16 cellular contexts compared by ENCODE assay signal in genomic region chr18:50044402-50044801, GRCh38.
DNase-seq lines count a peak whose midpoint lies in the region; ATAC-seq and TF ChIP-seq lines count a peak whose summit lies in the region.
"Had no signal": no experiment of that assay in that cellular context is flagged by ENCODE, and none has a peak within 500 bp of the region (broad histone marks: within the 10 kb centered on the region; RNA-seq: fewer than 3 reads in every experiment).

No MANE protein-coding gene starts in this region.

- no peak overlapping the region for H3K27ac ChIP-seq in PC-9
- no peak overlapping the region for H3K27ac ChIP-seq in hepatocyte
- no peak overlapping the region for H3K27ac ChIP-seq in CD8-positive, alpha-beta memory T cell (ENCODE audit: low read depth, low read length)

- TF ChIP-seq CTCF in PC-9 (conservative IDR thresholded peaks at IDR 0.05) (peak; percentile 37), hepatocyte (IDR thresholded peaks at IDR 0.05; ENCODE audit: poor library complexity) (no peak)

- H3K4me1 ChIP-seq in PC-9 (replicated peaks; ENCODE audit: insufficient read depth) = no peaks in the 10 kb centered on the region
- no peaks in the 10 kb centered on the region for H3K4me1 ChIP-seq in hepatocyte (ENCODE audit: insufficient read depth)
- no peaks in the 10 kb centered on the region for H3K4me1 ChIP-seq in CD8-positive, alpha-beta memory T cell (ENCODE audit: insufficient read depth, low read length)

- no peak overlapping the region for H3K4me2 ChIP-seq in PC-9
- H3K4me2 ChIP-seq in hepatocyte = no peak overlapping the region

- no peak for ATAC-seq in activated CD4-positive, alpha-beta T cell treated with anti-CD3 and anti-CD28 coated beads for 36 hours
- ATAC-seq in GM19397 (IDR thresholded peaks at IDR 0.05; ENCODE audit: unreplicated experiment) = no peak
- no peak for ATAC-seq in GM21515 (IDR thresholded peaks at IDR 0.05; ENCODE audit: unreplicated experiment)

- H3K27ac Mint-ChIP-seq in activated CD4-positive, alpha-beta T cell treated with anti-CD3 and anti-CD28 coated beads for 36 hours = no peak overlapping the region
- H3K27ac Mint-ChIP-seq in activated CD4-positive, alpha-beta T cell treated with anti-CD3 and anti-CD28 coated beads, Interleukin-2, amount 10 ng/mL, durations not matched to agents 7 days and 5 days = no peak overlapping the region
- no peak overlapping the region for H3K27ac Mint-ChIP-seq in CD8-positive, alpha-beta memory T cell
- H3K27ac Mint-ChIP-seq: activated naive CD8-positive, alpha-beta T cell had no signal

- H3K27me3 Mint-ChIP-seq in activated CD4-positive, alpha-beta T cell treated with anti-CD3 and anti-CD28 coated beads for 36 hours = peaks cover 11% of the 10 kb centered on the region
- peaks cover 19% of the 10 kb centered on the region for H3K27me3 Mint-ChIP-seq in activated CD4-positive, alpha-beta T cell treated with anti-CD3 and anti-CD28 coated beads, Interleukin-2, amount 10 ng/mL, durations not matched to agents 7 days and 5 days
- peaks cover 12 to 39% of the 10 kb centered on the region in 2 donors for H3K27me3 Mint-ChIP-seq in CD8-positive, alpha-beta memory T cell

- H3K36me3 Mint-ChIP-seq in activated CD4-positive, alpha-beta T cell treated with anti-CD3 and anti-CD28 coated beads for 36 hours (ENCODE audit: low read depth) = no peaks in the 10 kb centered on the region
- H3K36me3 Mint-ChIP-seq in activated CD4-positive, alpha-beta T cell treated with anti-CD3 and anti-CD28 coated beads, Interleukin-2, amount 10 ng/mL, durations not matched to agents 7 days and 5 days (ENCODE audit: low read depth) = no peaks in the 10 kb centered on the region
- H3K36me3 Mint-ChIP-seq in CD8-positive, alpha-beta memory T cell = no peaks in the 10 kb centered on the region
- H3K36me3 Mint-ChIP-seq: activated naive CD8-positive, alpha-beta T cell; brain had no signal

- H3K9me3 Mint-ChIP-seq in activated CD4-positive, alpha-beta T cell treated with anti-CD3 and anti-CD28 coated beads for 36 hours (ENCODE audit: low read depth) = no peaks in the 10 kb centered on the region
- no peaks in the 10 kb centered on the region for H3K9me3 Mint-ChIP-seq in activated CD4-positive, alpha-beta T cell treated with anti-CD3 and anti-CD28 coated beads, Interleukin-2, amount 10 ng/mL, durations not matched to agents 7 days and 5 days
- H3K9me3 Mint-ChIP-seq in CD8-positive, alpha-beta memory T cell = no peaks in the 10 kb centered on the region

- no peaks in the 10 kb centered on the region for H3K36me3 ChIP-seq in PC-9 (ENCODE audit: low read depth)
- no peaks in the 10 kb centered on the region for H3K36me3 ChIP-seq in hepatocyte (replicated peaks; ENCODE audit: insufficient read depth, low read depth)
- H3K36me3 ChIP-seq in CD8-positive, alpha-beta memory T cell (ENCODE audit: insufficient read depth, low read length) = no peaks in the 10 kb centered on the region

- CTCF ChIA-PET in activated CD4-positive, alpha-beta T cell treated with anti-CD3 and anti-CD28 coated beads for 36 hours (lab: Charles Lee) = interaction anchor here (0.6 to 1.0 kb wide), 2 partner anchors 24 to 149 kb away, joined by 3 read pairs; no protein-coding TSS in a partner anchor
- CTCF ChIA-PET in activated CD4-positive, alpha-beta T cell treated with anti-CD3 and anti-CD28 coated beads, Interleukin-2, amount 10 ng/mL, durations not matched to agents 7 days and 5 days (lab: Charles Lee) = interaction anchor here (1.9 kb wide), 1 partner anchor 10 kb away, joined by 6 read pairs; no protein-coding TSS in a partner anchor
- CTCF ChIA-PET in PC-9 (lab: Charles Lee) = no interaction called here
- CTCF ChIA-PET in CD8-positive, alpha-beta memory T cell (lab: Charles Lee) = no interaction called here

- no peaks in the 10 kb centered on the region for H3K9me3 ChIP-seq in PC-9 (ENCODE audit: insufficient read depth, low read depth)
- no peaks in the 10 kb centered on the region for H3K9me3 ChIP-seq in hepatocyte (ENCODE audit: low read depth)
- no peaks in the 10 kb centered on the region for H3K9me3 ChIP-seq in CD8-positive, alpha-beta memory T cell (ENCODE audit: low read length)

- intact Hi-C loops in activated CD4-positive, alpha-beta T cell treated with anti-CD3 and anti-CD28 coated beads for 36 hours (cut with DNase I, micrococcal nuclease) = no loop called here
- intact Hi-C loops in PC-9 (cut with micrococcal nuclease; ENCODE audit: unreplicated experiment) = no loop called here

- H3K4me1 Mint-ChIP-seq in activated CD4-positive, alpha-beta T cell treated with anti-CD3 and anti-CD28 coated beads for 36 hours = no peaks in the 10 kb centered on the region
- no peaks in the 10 kb centered on the region for H3K4me1 Mint-ChIP-seq in activated CD4-positive, alpha-beta T cell treated with anti-CD3 and anti-CD28 coated beads, Interleukin-2, amount 10 ng/mL, durations not matched to agents 7 days and 5 days
- no peaks in the 10 kb centered on the region for H3K4me1 Mint-ChIP-seq in CD8-positive, alpha-beta memory T cell

- BruUV-seq in PC-9 (replicated peaks; lab: Mats Ljungman, UMichigan) = no TSS peak

- 59% methylated on average over 3 of the region's 3 CpGs for WGBS in hepatocyte (ENCODE audit: low lambda C conversion rate, missing lambda C conversion rate)

- H3F3A ChIP-seq in PC-9 (ENCODE audit: insufficient read depth, low read depth) = no peaks in the 10 kb centered on the region

- H3K9me2 ChIP-seq in PC-9 (ENCODE audit: insufficient read depth) (no peaks in the 10 kb centered on the region), hepatocyte (replicated peaks; ENCODE audit: insufficient read depth) (no peaks in the 10 kb centered on the region)

- H3K27me3 ChIP-seq in PC-9 (ENCODE audit: insufficient read depth, low read depth) (no peaks in the 10 kb centered on the region), hepatocyte (no peaks in the 10 kb centered on the region)
- H3K27me3 ChIP-seq in CD8-positive, alpha-beta memory T cell (ENCODE audit: insufficient read depth, low read length, poor library complexity, severe bottlenecking) = no peaks in the 10 kb centered on the region

- H4K20me1 ChIP-seq in PC-9 (ENCODE audit: insufficient read depth) = no peaks in the 10 kb centered on the region
- no peaks in the 10 kb centered on the region for H4K20me1 ChIP-seq in hepatocyte (ENCODE audit: insufficient read depth, poor library complexity, severe bottlenecking)

- H2AFZ ChIP-seq in PC-9 (no peak overlapping the region), hepatocyte (no peak overlapping the region)

- H3K4me3 ChIP-seq in PC-9 (no peak overlapping the region), hepatocyte (no peak overlapping the region)
- H3K4me3 ChIP-seq in CD8-positive, alpha-beta memory T cell (ENCODE audit: low read length) = no peak overlapping the region

- DNase-seq in activated CD4-positive, alpha-beta T cell treated with anti-CD3 and anti-CD28 coated beads for 36 hours = peak; percentile 6
- DNase-seq in activated CD4-positive, alpha-beta T cell treated with anti-CD3 and anti-CD28 coated beads, Interleukin-2, amount 10 ng/mL, durations not matched to agents 7 days and 5 days = no peak
- DNase-seq in PC-9 (no peak), hepatocyte (ENCODE audit: low spot score) (peak; percentile 21), KBM-7 (no peak)
- DNase-seq in CD8-positive, alpha-beta memory T cell = no peak
- DNase-seq: COR-L47; hippocampal formation; NCI-H2081; OCI-M1; stimulated activated CD4-positive, alpha-beta T cell treated with anti-CD3 and anti-CD28 coated beads, Interleukin-4, amount 100 ng/mL, for 24 hours; stimulated activated CD8-positive, alpha-beta memory T cell treated with anti-CD3 and anti-CD28 coated beads, Interleukin-4, amount 100 ng/mL, for 48 hours had no signal

- in situ Hi-C loops in KBM-7 (cut with MboI; ENCODE audit: low pct_unique_long_range_greater_than_20kb, low sequenced_read_pairs) = no loop called here

- POLR2A ChIA-PET in activated CD4-positive, alpha-beta T cell treated with anti-CD3 and anti-CD28 coated beads for 36 hours (lab: Charles Lee) = interaction anchor here (0.6 kb wide), 1 partner anchor 27 kb away, joined by 3 read pairs; no protein-coding TSS in a partner anchor
- POLR2A ChIA-PET in activated CD4-positive, alpha-beta T cell treated with anti-CD3 and anti-CD28 coated beads, Interleukin-2, amount 10 ng/mL, durations not matched to agents 7 days and 5 days (lab: Charles Lee) = no interaction called here
- POLR2A ChIA-PET in PC-9 (lab: Charles Lee; ENCODE audit: unreplicated experiment) = no interaction called here
- POLR2A ChIA-PET in CD8-positive, alpha-beta memory T cell (lab: Charles Lee) = no interaction called here

- H3K79me2 ChIP-seq in PC-9 (ENCODE audit: low read depth) (peaks cover 4% of the 10 kb centered on the region; the same call in 1 of the 2 replicates), hepatocyte (no peaks in the 10 kb centered on the region)

- H3K4me3 Mint-ChIP-seq in activated CD4-positive, alpha-beta T cell treated with anti-CD3 and anti-CD28 coated beads for 36 hours = no peak overlapping the region
- no peak overlapping the region for H3K4me3 Mint-ChIP-seq in activated CD4-positive, alpha-beta T cell treated with anti-CD3 and anti-CD28 coated beads, Interleukin-2, amount 10 ng/mL, durations not matched to agents 7 days and 5 days
- no peak overlapping the region for H3K4me3 Mint-ChIP-seq in CD8-positive, alpha-beta memory T cell
- H3K4me3 Mint-ChIP-seq: activated naive CD8-positive, alpha-beta T cell; brain had no signal

Comparison
In these comparisons a context has a peak if more than half of its experiments do, and no peak if none do; other contexts are left out.
1. DNase-seq: peak in activated CD4-positive, alpha-beta T cell treated with anti-CD3 and anti-CD28 coated beads for 36 hours (single experiment) and hepatocyte (single experiment); none in activated CD4-positive, alpha-beta T cell treated with anti-CD3 and anti-CD28 coated beads, Interleukin-2, amount 10 ng/mL, durations not matched to agents 7 days and 5 days (single experiment), PC-9 (0 of 2), CD8-positive, alpha-beta memory T cell (0 of 5) and KBM-7 (single experiment).
2. CTCF ChIA-PET loops: an anchor here in activated CD4-positive, alpha-beta T cell treated with anti-CD3 and anti-CD28 coated beads for 36 hours (0.6 to 1.0 kb wide) and activated CD4-positive, alpha-beta T cell treated with anti-CD3 and anti-CD28 coated beads, Interleukin-2, amount 10 ng/mL, durations not matched to agents 7 days and 5 days (1.9 kb wide); none called in PC-9 and CD8-positive, alpha-beta memory T cell.